ENCODE assay signal across 17 cellular contexts in the genomic region with DNA sequence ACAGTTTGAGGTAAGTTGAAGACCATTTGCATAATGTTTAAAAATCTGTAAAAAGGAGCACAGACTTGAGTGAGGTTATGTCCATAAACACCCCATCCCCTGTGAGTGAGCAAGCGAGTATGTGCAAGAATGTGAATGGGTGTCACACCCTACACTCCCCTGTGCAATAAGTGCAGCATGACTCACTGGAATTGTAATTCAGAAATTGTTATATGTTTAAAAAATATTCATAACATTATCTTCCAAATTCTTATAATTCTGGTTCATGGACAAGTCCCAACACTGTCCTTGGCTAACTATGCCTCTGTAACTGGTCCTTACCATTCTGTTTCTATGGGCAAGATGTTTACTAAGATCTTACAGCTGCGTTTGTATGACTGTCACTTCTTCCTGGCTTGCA.
DNase-seq lines count a peak whose midpoint lies in the region; ATAC-seq and TF ChIP-seq lines count a peak whose summit lies in the region.
"Had no signal": no experiment of that assay in that cellular context is flagged by ENCODE, and none has a peak within 500 bp of the region (broad histone marks: within the 10 kb centered on the region; RNA-seq: fewer than 3 reads in every experiment).

No MANE protein-coding gene starts in this region.

- no peak overlapping the region for H3K14ac ChIP-seq in IMR-90 (replicated peaks; ENCODE audit: low read depth, low read length)

- 0 out of 3 replicates have a peak overlapping the region, but pooled peaks have one; percentile 34 for H2BK15ac ChIP-seq in IMR-90 (ENCODE audit: low read depth, low read length)

- no peaks in the 10 kb centered on the region for H3K79me1 ChIP-seq in IMR-90 (ENCODE audit: low read depth in 1 of 2, low read length in 2 of 2)

- H4K20me1 ChIP-seq in IMR-90 (ENCODE audit: insufficient read depth, low read length), result no peaks in the 10 kb centered on the region

- no peaks in the 10 kb centered on the region for H3K36me3 ChIP-seq in IMR-90 (ENCODE audit: control insufficient read depth, insufficient read depth, low read length)

- H3K9ac ChIP-seq in IMR-90 (ENCODE audit: low read depth, low read length), result no peak overlapping the region

- H2AK9ac ChIP-seq in IMR-90 (replicated peaks; ENCODE audit: low read depth, low read length, poor library complexity), result no peak overlapping the region

- peaks cover 17% of the 10 kb centered on the region for H3K4me1 Mint-ChIP-seq in WTC11

- H3K4ac ChIP-seq in IMR-90 (ENCODE audit: low read depth, low read length), result no peak overlapping the region

- no peak overlapping the region for H3K23ac ChIP-seq in IMR-90 (ENCODE audit: low read depth, low read length)

- no TSS peak for BruUV-seq in IMR-90 (replicated peaks; lab: Mats Ljungman, UMichigan)

- H2BK20ac ChIP-seq in IMR-90 (ENCODE audit: low read depth, low read length), result no peak overlapping the region

- no peak overlapping the region for H3K56ac ChIP-seq in IMR-90 (ENCODE audit: extremely low read depth, insufficient read depth, low read length)

- no peak overlapping the region for H2AK5ac ChIP-seq in IMR-90 (ENCODE audit: low read depth, low read length)

- H3K27ac Mint-ChIP-seq in WTC11, result no peak overlapping the region
- H3K27ac Mint-ChIP-seq: CD4-positive, alpha-beta T cell had no signal

- dilution Hi-C loops in IMR-90 (cut with HindIII; ENCODE audit: low sequenced_read_pairs, unreplicated experiment), result no loop called here

- POLR2A ChIA-PET in IMR-90 (lab: Charles Lee; ENCODE audit: unreplicated experiment) (no interaction called here), WTC11 (lab: Charles Lee) (no interaction called here)

- no peak overlapping the region for H3K4me3 Mint-ChIP-seq in WTC11
- H3K4me3 Mint-ChIP-seq: CD4-positive, alpha-beta T cell had no signal

- H3K4me2 ChIP-seq in IMR-90 (ENCODE audit: low read depth, low read length), result no peak overlapping the region
- H3K4me2 ChIP-seq: A549, PC-9 had no signal

- H3K18ac ChIP-seq in IMR-90 (ENCODE audit: low read depth, low read length), result peak overlapping the region; percentile 72; the same call in 1 of the 2 replicates

- H3K36me3 Mint-ChIP-seq in WTC11, result no peaks in the 10 kb centered on the region

- no peak for TF ChIP-seq RAD21 in IMR-90 (IDR thresholded peaks at IDR 0.05; ENCODE audit: low read length)

- no peaks in the 10 kb centered on the region for H3K27me3 ChIP-seq in IMR-90 (ENCODE audit: control insufficient read depth, insufficient read depth, low read length)

- peak; percentile 62; the same call in 1 of the 2 replicates for ATAC-seq in IMR-90 (ENCODE audit: low read depth)
- no peak for ATAC-seq in GM18502 (IDR thresholded peaks at IDR 0.05; ENCODE audit: poor library complexity, unreplicated experiment)
- ATAC-seq in left ventricle myocardium superior, result no peak
- ATAC-seq in WTC11, result no peak
- ATAC-seq: A549, HepG2, Right ventricle myocardium inferior had no signal

- WGBS in IMR-90 (ENCODE audit: extremely low coverage in 2 of 2, insufficient read length in 1 of 2), 2 experiments, result no CpG with 5 or more reads among the region's 2 CpGs

- no peaks in the 10 kb centered on the region for H3K9me3 ChIP-seq in IMR-90 (ENCODE audit: control insufficient read depth, insufficient read depth, low read length)
- H3K9me3 ChIP-seq: A549 had no signal

- H3K9me3 Mint-ChIP-seq in WTC11, result no peaks in the 10 kb centered on the region
- H3K9me3 Mint-ChIP-seq: CD4-positive, alpha-beta T cell had no signal

- H3K27ac ChIP-seq in IMR-90 (ENCODE audit: insufficient read depth, low read length), result no peak overlapping the region
- H3K27ac ChIP-seq: A549, PC-9 had no signal

- no peak overlapping the region for H2BK120ac ChIP-seq in IMR-90 (ENCODE audit: low read depth, low read length)

- in situ Hi-C loops in IMR-90 (cut with MboI; ENCODE audit: low sequenced_read_pairs), result no loop called here

- peak; percentile 25 for DNase-seq in AG20443 (ENCODE audit: low spot score)
- DNase-seq in IMR-90, result peak; percentile 30
- peak; percentile 83 for DNase-seq in epithelial cell of esophagus (ENCODE audit: low read depth)
- peak; percentile 6 for DNase-seq in kidney tubule cell (ENCODE audit: low spot score)
- DNase-seq in foreskin melanocyte, result no peak
- no peak for DNase-seq in left ventricle myocardium superior
- DNase-seq in WTC11 (ENCODE audit: low spot score), result no peak
- DNase-seq: CD4-positive, alpha-beta T cell; DMS79 treated with DMSO at 0.1 percent for 48 hours; NCI-H1105 treated with DMSO at 0.1 percent for 48 hours; NCI-H187; NCI-H69; PC-9 had no signal

- H3K4me3 ChIP-seq in IMR-90 (ENCODE audit: insufficient read depth, low read depth, low read length) (no peak overlapping the region), epithelial cell of esophagus (ENCODE audit: low read length) (no peak overlapping the region)
- H3K4me3 ChIP-seq: A549, PC-9 had no signal

- no peak overlapping the region for H2AFZ ChIP-seq in IMR-90 (replicated peaks; ENCODE audit: low read length, poor library complexity)
- H2AFZ ChIP-seq: PC-9 had no signal

- peak overlapping the region in 1 of 2 experiments; percentile 16; a peak in 1 of 4 replicates for H4K8ac ChIP-seq in IMR-90 (ENCODE audit: low read depth in 2 of 2, low read length in 2 of 2)

- CTCF ChIA-PET in IMR-90 (lab: Yijun Ruan, JAX) (no interaction called here), WTC11 (lab: Charles Lee) (no interaction called here)

- no peak for TF ChIP-seq POLR2A in IMR-90 (IDR thresholded peaks at IDR 0.05; ENCODE audit: low read depth, low read length)

- peak overlapping the region; percentile 21 for H2BK5ac ChIP-seq in IMR-90 (ENCODE audit: low read depth, low read length, poor library complexity, severe bottlenecking)

- H3K27me3 Mint-ChIP-seq in WTC11 (ENCODE audit: low read depth), result no peaks in the 10 kb centered on the region
- H3K27me3 Mint-ChIP-seq: CD4-positive, alpha-beta T cell had no signal

- TF ChIP-seq CTCF in IMR-90 (conservative IDR thresholded peaks at IDR 0.05; ENCODE audit: low read depth, low read length) (no peak), epithelial cell of esophagus (IDR thresholded peaks at IDR 0.05; ENCODE audit: insufficient read depth, low read depth, low read length, missing control alignments) (no peak), WTC11 (IDR thresholded peaks at IDR 0.05) (no peak)

- H4K91ac ChIP-seq in IMR-90 (ENCODE audit: insufficient read depth, low read depth, low read length), result no peak overlapping the region

- H4K5ac ChIP-seq in IMR-90 (ENCODE audit: low read depth, low read length), result no peak overlapping the region

- no peaks in the 10 kb centered on the region for H3K9me1 ChIP-seq in IMR-90 (ENCODE audit: insufficient read depth, low read length)

- H3K4me1 ChIP-seq in IMR-90 (ENCODE audit: control insufficient read depth, insufficient read depth, low read length), result peaks cover 9% of the 10 kb centered on the region
- H3K4me1 ChIP-seq: A549 had no signal

- intact Hi-C loops in IMR-90 (cut with micrococcal nuclease) (no loop called here), left ventricle myocardium superior (cut with micrococcal nuclease) (no loop called here)

TF ChIP-seq in IMR-90, 13 proteins besides CTCF, POLR2A, EP300 and RAD21 (continues in another document):
- TF ChIP-seq MAZ (IDR thresholded peaks at IDR 0.05; ENCODE audit: borderline replicate concordance, low read depth, low read length) (no peak), RFX5 (IDR thresholded peaks at IDR 0.05; ENCODE audit: low read depth, low read length) (no peak), CHD1 (IDR thresholded peaks at IDR 0.05; ENCODE audit: low read depth, low read length) (no peak), SMC3 (IDR thresholded peaks at IDR 0.05; ENCODE audit: low read depth, low read length) (no peak), FOS (IDR thresholded peaks at IDR 0.05; ENCODE audit: low read depth, low read length) (no peak)
- TF ChIP-seq, protein P1, sequence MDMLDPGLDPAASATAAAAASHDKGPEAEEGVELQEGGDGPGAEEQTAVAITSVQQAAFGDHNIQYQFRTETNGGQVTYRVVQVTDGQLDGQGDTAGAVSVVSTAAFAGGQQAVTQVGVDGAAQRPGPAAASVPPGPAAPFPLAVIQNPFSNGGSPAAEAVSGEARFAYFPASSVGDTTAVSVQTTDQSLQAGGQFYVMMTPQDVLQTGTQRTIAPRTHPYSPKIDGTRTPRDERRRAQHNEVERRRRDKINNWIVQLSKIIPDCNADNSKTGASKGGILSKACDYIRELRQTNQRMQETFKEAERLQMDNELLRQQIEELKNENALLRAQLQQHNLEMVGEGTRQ (IDR thresholded peaks at IDR 0.05; ENCODE audit: low read depth, low read length), result no peak

TF ChIP-seq in WTC11, 78 proteins besides CTCF, POLR2A, EP300 and RAD21 (continues in another document):
- TF ChIP-seq KAT7 (CRISPR knock-in tag; IDR thresholded peaks at IDR 0.05; ENCODE audit: borderline replicate concordance), result no peak
- no peak for TF ChIP-seq ZNF317 (CRISPR knock-in tag; IDR thresholded peaks at IDR 0.05; ENCODE audit: borderline replicate concordance, low read depth)
- TF ChIP-seq GTF2I (CRISPR knock-in tag; conservative IDR thresholded peaks at IDR 0.05), result no peak
- TF ChIP-seq HMGA2 (CRISPR knock-in tag; IDR thresholded peaks at IDR 0.05), result no peak
- no peak for TF ChIP-seq TP53 (CRISPR knock-in tag; IDR thresholded peaks at IDR 0.05)
- no peak for TF ChIP-seq E2F4 (CRISPR knock-in tag; IDR thresholded peaks at IDR 0.05; ENCODE audit: borderline replicate concordance, low read depth)
- no peak for TF ChIP-seq ETV6 (CRISPR knock-in tag; IDR thresholded peaks at IDR 0.05)
- TF ChIP-seq ZMAT4 (CRISPR knock-in tag; IDR thresholded peaks at IDR 0.05), result no peak
- TF ChIP-seq TEAD4 (CRISPR knock-in tag; IDR thresholded peaks at IDR 0.05), result no peak
- no peak for TF ChIP-seq ELF4 (CRISPR knock-in tag; IDR thresholded peaks at IDR 0.05; ENCODE audit: low read depth)

Comparison
In these comparisons a context has a peak if more than half of its experiments do, and no peak if none do; other contexts are left out.
1. DNase-seq: peak in AG20443 (single experiment), IMR-90 (single experiment), epithelial cell of esophagus (single experiment) and kidney tubule cell (single experiment); none in foreskin melanocyte (single experiment), left ventricle myocardium superior (single experiment) and WTC11 (single experiment).